ENCODE assay signal across 14 cellular contexts in genomic region chr2:11524470-11524869, GRCh38. TPM values are rescaled to one million over a fixed set of nuclear protein-coding genes. Genes with fewer than 3 reads are reported as not detected.
A peak's percentile ranks its signal among the peaks of the same experiment; 100 is the strongest.
DNase-seq lines count a peak whose midpoint lies in the region; ATAC-seq, FAIRE-seq and TF ChIP-seq lines count a peak whose summit lies in the region.
"Had no signal": no experiment of that assay in that cellular context is flagged by ENCODE, and none has a peak within 500 bp of the region (broad histone marks: within the 10 kb centered on the region; RNA-seq: fewer than 3 reads in every experiment).

No MANE protein-coding gene starts in this region.

- no peaks in the 10 kb centered on the region for H3K4me1 Mint-ChIP-seq in activated CD8-positive, alpha-beta T cell treated with anti-CD3 and anti-CD28 coated beads for 36 hours (ENCODE audit: low read depth)
- peaks cover 12% of the 10 kb centered on the region for H3K4me1 Mint-ChIP-seq in activated CD8-positive, alpha-beta T cell treated with anti-CD3 and anti-CD28 coated beads, Interleukin-2, amount 10 ng/mL, durations not matched to agents 7 days and 5 days (ENCODE audit: low read depth)
- H3K4me1 Mint-ChIP-seq: CD8-positive, alpha-beta memory T cell had no signal

- POLR2A ChIA-PET in activated CD8-positive, alpha-beta T cell treated with anti-CD3 and anti-CD28 coated beads for 36 hours (lab: Charles Lee): no interaction called here
- POLR2A ChIA-PET in activated CD8-positive, alpha-beta T cell treated with anti-CD3 and anti-CD28 coated beads, Interleukin-2, amount 10 ng/mL, durations not matched to agents 7 days and 5 days (lab: Charles Lee): no interaction called here

- CTCF ChIA-PET in activated CD8-positive, alpha-beta T cell treated with anti-CD3 and anti-CD28 coated beads for 36 hours (lab: Charles Lee): no interaction called here
- CTCF ChIA-PET in activated CD8-positive, alpha-beta T cell treated with anti-CD3 and anti-CD28 coated beads, Interleukin-2, amount 10 ng/mL, durations not matched to agents 7 days and 5 days (lab: Charles Lee): no interaction called here

- H3K27me3 Mint-ChIP-seq in activated CD8-positive, alpha-beta T cell treated with anti-CD3 and anti-CD28 coated beads for 36 hours: peaks cover 23% of the 10 kb centered on the region
- H3K27me3 Mint-ChIP-seq in activated CD8-positive, alpha-beta T cell treated with anti-CD3 and anti-CD28 coated beads, Interleukin-2, amount 10 ng/mL, durations not matched to agents 7 days and 5 days (ENCODE audit: low read depth): peaks cover 7% of the 10 kb centered on the region

- TF ChIP-seq CTCF in activated CD8-positive, alpha-beta T cell treated with anti-CD3 and anti-CD28 coated beads for 36 hours (IDR thresholded peaks at IDR 0.05): no peak

- ATAC-seq in activated CD8-positive, alpha-beta T cell treated with anti-CD3 and anti-CD28 coated beads for 36 hours: peak; percentile 30
- no peak for ATAC-seq in activated CD8-positive, alpha-beta T cell treated with anti-CD3 and anti-CD28 coated beads, Interleukin-2, amount 10 ng/mL, durations not matched to agents 7 days and 5 days
- peak; percentile 57 for ATAC-seq in sciatic nerve
- no peak for ATAC-seq in HG02759 (IDR thresholded peaks at IDR 0.05; ENCODE audit: unreplicated experiment)

- H3K27ac Mint-ChIP-seq in activated CD8-positive, alpha-beta T cell treated with anti-CD3 and anti-CD28 coated beads for 36 hours: no peak overlapping the region
- H3K27ac Mint-ChIP-seq in activated CD8-positive, alpha-beta T cell treated with anti-CD3 and anti-CD28 coated beads, Interleukin-2, amount 10 ng/mL, durations not matched to agents 7 days and 5 days: no peak overlapping the region
- H3K27ac Mint-ChIP-seq: CD8-positive, alpha-beta memory T cell had no signal

- H3K4me3 Mint-ChIP-seq in activated CD8-positive, alpha-beta T cell treated with anti-CD3 and anti-CD28 coated beads for 36 hours: no peak overlapping the region
- no peak overlapping the region for H3K4me3 Mint-ChIP-seq in activated CD8-positive, alpha-beta T cell treated with anti-CD3 and anti-CD28 coated beads, Interleukin-2, amount 10 ng/mL, durations not matched to agents 7 days and 5 days

- FAIRE-seq in urothelium cell line (lab: Jason Lieb, UNC): peak; percentile 42
- FAIRE-seq: GM12892 had no signal

- DNase-seq in activated CD8-positive, alpha-beta T cell treated with anti-CD3 and anti-CD28 coated beads for 36 hours: no peak
- no peak for DNase-seq in activated CD8-positive, alpha-beta T cell treated with anti-CD3 and anti-CD28 coated beads, Interleukin-2, amount 10 ng/mL, durations not matched to agents 7 days and 5 days
- no peak for DNase-seq in sciatic nerve (ENCODE audit: low spot score)
- no peak for DNase-seq in urothelium cell line (ENCODE audit: low spot score)
- no peak for DNase-seq in cerebellum (ENCODE audit: low spot score)
- DNase-seq in NCI-H748 (lab: John Stamatoyannopoulos, UW; ENCODE audit: unreplicated experiment): no peak
- DNase-seq: Caco-2; CD8-positive, alpha-beta memory T cell; DND-41; GDM1; GM23248; H7 had no signal

- H3K36me3 Mint-ChIP-seq in activated CD8-positive, alpha-beta T cell treated with anti-CD3 and anti-CD28 coated beads for 36 hours (ENCODE audit: low read depth): peaks cover 1% of the 10 kb centered on the region
- no peaks in the 10 kb centered on the region for H3K36me3 Mint-ChIP-seq in activated CD8-positive, alpha-beta T cell treated with anti-CD3 and anti-CD28 coated beads, Interleukin-2, amount 10 ng/mL, durations not matched to agents 7 days and 5 days (ENCODE audit: low read depth)

- intact Hi-C loops in activated CD8-positive, alpha-beta T cell treated with anti-CD3 and anti-CD28 coated beads for 36 hours (cut with micrococcal nuclease): no loop called here
- intact Hi-C loops in sciatic nerve (cut with DNase I): no loop called here

- H3K9me3 Mint-ChIP-seq in activated CD8-positive, alpha-beta T cell treated with anti-CD3 and anti-CD28 coated beads for 36 hours: peaks cover 2% of the 10 kb centered on the region
- peaks cover 4% of the 10 kb centered on the region for H3K9me3 Mint-ChIP-seq in activated CD8-positive, alpha-beta T cell treated with anti-CD3 and anti-CD28 coated beads, Interleukin-2, amount 10 ng/mL, durations not matched to agents 7 days and 5 days (ENCODE audit: insufficient read depth)

RNA-seq across cellular contexts. Expression of gene GREB1, which starts 9.4 kb away (rescaled TPM):
- 1 to 10 TPM; 1.5 TPM for total RNA-seq in activated CD8-positive, alpha-beta T cell treated with anti-CD3 and anti-CD28 coated beads for 36 hours
- under 1 TPM; 0.42 to 0.68 TPM for total RNA-seq in activated CD8-positive, alpha-beta T cell treated with anti-CD3 and anti-CD28 coated beads, Interleukin-2, amount 10 ng/mL, durations not matched to agents 7 days and 5 days
- total RNA-seq in sciatic nerve (6.5 TPM), cerebellum (34.0 TPM)
- total RNA-seq: GM23248 had no signal

RNA-seq across cellular contexts. Expression of gene E2F6, which starts 58.5 kb away (rescaled TPM):
- 10 to 100 TPM in 1 of 2 experiments, 1 to 10 TPM in 1; 9.8 to 10.5 TPM for total RNA-seq in activated CD8-positive, alpha-beta T cell treated with anti-CD3 and anti-CD28 coated beads for 36 hours
- total RNA-seq in activated CD8-positive, alpha-beta T cell treated with anti-CD3 and anti-CD28 coated beads, Interleukin-2, amount 10 ng/mL, durations not matched to agents 7 days and 5 days: 1 to 10 TPM; 8.2 to 8.4 TPM
- total RNA-seq in sciatic nerve: 14.1 TPM
- total RNA-seq in cerebellum: 11.2 TPM

Comparison
In these comparisons a context has a peak if more than half of its experiments do, and no peak if none do; other contexts are left out.
1. ATAC-seq: peak in activated CD8-positive, alpha-beta T cell treated with anti-CD3 and anti-CD28 coated beads for 36 hours (single experiment) and sciatic nerve (single experiment); none in activated CD8-positive, alpha-beta T cell treated with anti-CD3 and anti-CD28 coated beads, Interleukin-2, amount 10 ng/mL, durations not matched to agents 7 days and 5 days (single experiment) and HG02759 (single experiment).